1 cellular context compared by ENCODE assay signal in genomic region chr15:76336254-76337046, GRCh38.
TF ChIP-seq lines count a peak whose summit lies in the region.

TSS of gene ISL2 (plus strand) at chr15:76336773. CDS start at chr15:76336884, 111 bp downstream.

TF ChIP-seq in K562, 482 proteins besides CTCF, POLR2A, EP300 and RAD21 (continued from another document and continues in another):
- TF ChIP-seq ZBTB26 (CRISPR knock-in tag; IDR thresholded peaks at IDR 0.05) (no peak), DNMT1 (IDR thresholded peaks at IDR 0.05) (no peak), GTF2B (IDR thresholded peaks at IDR 0.05; ENCODE audit: extremely low read depth, insufficient read length) (no peak), ARNT (IDR thresholded peaks at IDR 0.05) (no peak), EWSR1 (IDR thresholded peaks at IDR 0.05; ENCODE audit: borderline replicate concordance, low read depth, partially characterized antibody) (no peak), NR2C2 (CRISPR knock-in tag; IDR thresholded peaks at IDR 0.05) (no peak), NR2C2 (tag; IDR thresholded peaks at IDR 0.05) (peak; percentile 25; the same call in 1 of the 2 replicates), NFE2L1 (tag; IDR thresholded peaks at IDR 0.05; ENCODE audit: borderline replicate concordance, low read depth) (no peak), YY1 (IDR thresholded peaks at IDR 0.05; ENCODE audit: borderline replicate concordance in 1 of 3, control insufficient read depth in 1 of 3, extremely low read depth in 1 of 3, insufficient read depth in 3 of 3, insufficient read length in 1 of 3, insufficient replicate concordance in 2 of 3, low read depth in 1 of 3, low read length in 2 of 3) (peak in 2 of 3 experiments; percentile 26 to 53), CAMTA2 (CRISPR knock-in tag; conservative IDR thresholded peaks at IDR 0.05) (no peak), TFE3 (CRISPR knock-in tag; IDR thresholded peaks at IDR 0.05) (no peak), BRF1 (IDR thresholded peaks at IDR 0.05; ENCODE audit: borderline replicate concordance, extremely low read depth, insufficient read length) (no peak), THAP12 (CRISPR knock-in tag; IDR thresholded peaks at IDR 0.05) (no peak), ZNF24 (IDR thresholded peaks at IDR 0.05) (no peak), ZKSCAN3 (CRISPR knock-in tag; IDR thresholded peaks at IDR 0.05) (no peak), SMAD1 (IDR thresholded peaks at IDR 0.05; ENCODE audit: low read depth, low read length, partially characterized antibody) (peak; percentile 53), U2AF2 (optimal IDR thresholded peaks at IDR 0.05; ENCODE audit: low read depth, low read length) (no peak), IFI16 (CRISPR knock-in tag; IDR thresholded peaks at IDR 0.05) (no peak), GTF2F1 (IDR thresholded peaks at IDR 0.05; ENCODE audit: low read depth, low read length) (no peak), XRCC3 (IDR thresholded peaks at IDR 0.05) (no peak), NRF1 (conservative IDR thresholded peaks at IDR 0.05 in 1 of 2, IDR thresholded peaks at IDR 0.05 in 1 of 2) (peak in 1 of 2 experiments; percentile 50; a peak in 3 of 4 replicates), NR4A1 (CRISPR knock-in tag; IDR thresholded peaks at IDR 0.05) (no peak), NR4A1 (tag; IDR thresholded peaks at IDR 0.05) (no peak), MCM5 (IDR thresholded peaks at IDR 0.05; ENCODE audit: low read depth) (no peak), ZNF780A (CRISPR knock-in tag; IDR thresholded peaks at IDR 0.05) (no peak), TEAD2 (tag; IDR thresholded peaks at IDR 0.05) (no peak), HDAC2 (IDR thresholded peaks at IDR 0.05) (no peak), RBM17 (IDR thresholded peaks at IDR 0.05; ENCODE audit: borderline replicate concordance, low read depth, low read length) (no peak), XRCC5 (IDR thresholded peaks at IDR 0.05; ENCODE audit: low read depth, low read length) (no peak), SP1 (CRISPR knock-in tag; IDR thresholded peaks at IDR 0.05) (peak; percentile 74), TAF15 (IDR thresholded peaks at IDR 0.05; ENCODE audit: low read depth, low read length) (no peak), ZBTB12 (CRISPR knock-in tag; IDR thresholded peaks at IDR 0.05) (peak; percentile 77), ZNF311 (CRISPR knock-in tag; IDR thresholded peaks at IDR 0.05) (no peak), ERF (CRISPR knock-in tag; IDR thresholded peaks at IDR 0.05) (no peak), MLLT1 (IDR thresholded peaks at IDR 0.05) (peak in 1 of 2 experiments; percentile 45; a peak in 2 of 4 replicates), ELF4 (CRISPR knock-in tag; IDR thresholded peaks at IDR 0.05) (no peak), ZNF280A (IDR thresholded peaks at IDR 0.05; ENCODE audit: low read depth, partially characterized antibody) (no peak), FOXK1 (CRISPR knock-in tag; IDR thresholded peaks at IDR 0.05; ENCODE audit: borderline replicate concordance) (no peak), HIVEP1 (CRISPR knock-in tag; IDR thresholded peaks at IDR 0.05) (no peak), ID3 (CRISPR knock-in tag; IDR thresholded peaks at IDR 0.05) (no peak), ID3 (tag; IDR thresholded peaks at IDR 0.05) (no peak), ZNF3 (CRISPR knock-in tag; IDR thresholded peaks at IDR 0.05) (no peak), GTF2A2 (tag; IDR thresholded peaks at IDR 0.05) (no peak), HDAC3 (IDR thresholded peaks at IDR 0.05; ENCODE audit: borderline replicate concordance, partially characterized antibody) (no peak), ZNF436 (CRISPR knock-in tag; IDR thresholded peaks at IDR 0.05) (no peak), NFXL1 (CRISPR knock-in tag; IDR thresholded peaks at IDR 0.05) (no peak), NELFE (IDR thresholded peaks at IDR 0.05; ENCODE audit: insufficient read depth, insufficient read length) (no peak), ZBTB8A (IDR thresholded peaks at IDR 0.05; ENCODE audit: partially characterized antibody) (no peak), CC2D1A (IDR thresholded peaks at IDR 0.05) (peak; percentile 88; the same call in 1 of the 2 replicates), MCM3 (IDR thresholded peaks at IDR 0.05) (no peak), ZNF146 (CRISPR knock-in tag; IDR thresholded peaks at IDR 0.05; ENCODE audit: unreplicated experiment) (no peak), ESRRA (IDR thresholded peaks at IDR 0.05; ENCODE audit: borderline replicate concordance, low read depth) (no peak; the same call in 1 of the 2 replicates), KAT7 (CRISPR knock-in tag; IDR thresholded peaks at IDR 0.05; ENCODE audit: borderline replicate concordance) (no peak), NR0B1 (IDR thresholded peaks at IDR 0.05; ENCODE audit: partially characterized antibody) (no peak)
- TF ChIP-seq, protein P1, sequence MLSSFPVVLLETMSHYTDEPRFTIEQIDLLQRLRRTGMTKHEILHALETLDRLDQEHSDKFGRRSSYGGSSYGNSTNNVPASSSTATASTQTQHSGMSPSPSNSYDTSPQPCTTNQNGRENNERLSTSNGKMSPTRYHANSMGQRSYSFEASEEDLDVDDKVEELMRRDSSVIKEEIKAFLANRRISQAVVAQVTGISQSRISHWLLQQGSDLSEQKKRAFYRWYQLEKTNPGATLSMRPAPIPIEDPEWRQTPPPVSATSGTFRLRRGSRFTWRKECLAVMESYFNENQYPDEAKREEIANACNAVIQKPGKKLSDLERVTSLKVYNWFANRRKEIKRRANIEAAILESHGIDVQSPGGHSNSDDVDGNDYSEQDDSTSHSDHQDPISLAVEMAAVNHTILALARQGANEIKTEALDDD (IDR thresholded peaks at IDR 0.05): no peak
- TF ChIP-seq, protein P2, sequence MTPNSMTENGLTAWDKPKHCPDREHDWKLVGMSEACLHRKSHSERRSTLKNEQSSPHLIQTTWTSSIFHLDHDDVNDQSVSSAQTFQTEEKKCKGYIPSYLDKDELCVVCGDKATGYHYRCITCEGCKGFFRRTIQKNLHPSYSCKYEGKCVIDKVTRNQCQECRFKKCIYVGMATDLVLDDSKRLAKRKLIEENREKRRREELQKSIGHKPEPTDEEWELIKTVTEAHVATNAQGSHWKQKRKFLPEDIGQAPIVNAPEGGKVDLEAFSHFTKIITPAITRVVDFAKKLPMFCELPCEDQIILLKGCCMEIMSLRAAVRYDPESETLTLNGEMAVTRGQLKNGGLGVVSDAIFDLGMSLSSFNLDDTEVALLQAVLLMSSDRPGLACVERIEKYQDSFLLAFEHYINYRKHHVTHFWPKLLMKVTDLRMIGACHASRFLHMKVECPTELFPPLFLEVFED (CRISPR knock-in tag; conservative IDR thresholded peaks at IDR 0.05): no peak
- TF ChIP-seq, protein P3, sequence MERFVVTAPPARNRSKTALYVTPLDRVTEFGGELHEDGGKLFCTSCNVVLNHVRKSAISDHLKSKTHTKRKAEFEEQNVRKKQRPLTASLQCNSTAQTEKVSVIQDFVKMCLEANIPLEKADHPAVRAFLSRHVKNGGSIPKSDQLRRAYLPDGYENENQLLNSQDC (CRISPR knock-in tag; IDR thresholded peaks at IDR 0.05): no peak
